2 cellular contexts compared by ENCODE assay signal in the genomic region with DNA sequence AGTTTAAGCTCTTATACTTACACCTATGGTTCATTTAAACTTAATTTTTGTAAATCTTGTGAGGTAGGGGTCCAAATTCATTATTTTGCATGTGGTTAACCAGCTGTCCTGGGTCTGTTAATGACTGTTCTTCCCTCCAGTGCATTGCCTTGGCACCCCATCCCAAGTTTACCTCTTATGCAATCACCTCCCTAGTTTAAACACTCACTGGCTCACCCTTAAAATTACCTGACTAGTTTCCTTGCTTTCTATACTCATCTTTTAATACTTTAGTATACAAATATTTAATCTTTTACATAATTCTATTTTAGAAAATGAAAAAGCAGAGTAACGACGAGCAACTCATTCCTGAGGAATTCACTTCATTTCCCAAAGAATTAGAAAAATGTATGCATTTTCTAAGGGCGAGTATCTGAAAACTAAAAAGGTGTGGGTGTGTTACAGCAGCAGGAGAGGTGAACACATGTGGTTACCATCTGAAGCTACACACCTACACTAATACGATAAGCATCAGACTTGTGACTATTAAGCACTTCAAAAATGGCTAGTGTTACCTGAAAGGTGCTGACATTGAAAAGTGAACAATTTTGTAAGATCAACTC.
TF ChIP-seq lines count a peak whose summit lies in the region.

No MANE protein-coding gene starts in this region.

TF ChIP-seq in A549, 52 proteins besides CTCF, POLR2A, EP300 and RAD21:
- TF ChIP-seq, protein P1, sequence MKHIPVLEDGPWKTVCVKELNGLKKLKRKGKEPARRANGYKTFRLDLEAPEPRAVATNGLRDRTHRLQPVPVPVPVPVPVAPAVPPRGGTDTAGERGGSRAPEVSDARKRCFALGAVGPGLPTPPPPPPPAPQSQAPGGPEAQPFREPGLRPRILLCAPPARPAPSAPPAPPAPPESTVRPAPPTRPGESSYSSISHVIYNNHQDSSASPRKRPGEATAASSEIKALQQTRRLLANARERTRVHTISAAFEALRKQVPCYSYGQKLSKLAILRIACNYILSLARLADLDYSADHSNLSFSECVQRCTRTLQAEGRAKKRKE (CRISPR knock-in tag; IDR thresholded peaks at IDR 0.05; ENCODE audit: low read depth), result no peak
- peak in 1 of 2 experiments; percentile 78; a peak in 3 of 4 replicates for TF ChIP-seq CEBPB (IDR thresholded peaks at IDR 0.05)
- no peak for TF ChIP-seq RARB (CRISPR knock-in tag; IDR thresholded peaks at IDR 0.05)

TF ChIP-seq in HCT116, 20 proteins besides CTCF, POLR2A, EP300 and RAD21 (continued from another document):
- no peak for TF ChIP-seq EZH2phosphoT487 (IDR thresholded peaks at IDR 0.05; ENCODE audit: borderline replicate concordance)
- TF ChIP-seq, protein P2, sequence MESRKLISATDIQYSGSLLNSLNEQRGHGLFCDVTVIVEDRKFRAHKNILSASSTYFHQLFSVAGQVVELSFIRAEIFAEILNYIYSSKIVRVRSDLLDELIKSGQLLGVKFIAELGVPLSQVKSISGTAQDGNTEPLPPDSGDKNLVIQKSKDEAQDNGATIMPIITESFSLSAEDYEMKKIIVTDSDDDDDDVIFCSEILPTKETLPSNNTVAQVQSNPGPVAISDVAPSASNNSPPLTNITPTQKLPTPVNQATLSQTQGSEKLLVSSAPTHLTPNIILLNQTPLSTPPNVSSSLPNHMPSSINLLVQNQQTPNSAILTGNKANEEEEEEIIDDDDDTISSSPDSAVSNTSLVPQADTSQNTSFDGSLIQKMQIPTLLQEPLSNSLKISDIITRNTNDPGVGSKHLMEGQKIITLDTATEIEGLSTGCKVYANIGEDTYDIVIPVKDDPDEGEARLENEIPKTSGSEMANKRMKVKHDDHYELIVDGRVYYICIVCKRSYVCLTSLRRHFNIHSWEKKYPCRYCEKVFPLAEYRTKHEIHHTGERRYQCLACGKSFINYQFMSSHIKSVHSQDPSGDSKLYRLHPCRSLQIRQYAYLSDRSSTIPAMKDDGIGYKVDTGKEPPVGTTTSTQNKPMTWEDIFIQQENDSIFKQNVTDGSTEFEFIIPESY (IDR thresholded peaks at IDR 0.05; ENCODE audit: extremely low read depth, insufficient replicate concordance, low read length), result no peak
